1 cellular context compared by ENCODE assay signal in genomic region chr19:57240311-57241090, GRCh38.
A peak's percentile ranks its signal among the peaks of the same experiment; 100 is the strongest.
TF ChIP-seq lines count a peak whose summit lies in the region.

Gene ZNF805, plus strand, starts transcription at chr19:57240632. Its CDS starts 260 bp downstream, at chr19:57240892.

TF ChIP-seq in K562, 482 proteins besides CTCF, POLR2A, EP300 and RAD21 (continued from another document and continues in another):
- TF ChIP-seq, protein P1, sequence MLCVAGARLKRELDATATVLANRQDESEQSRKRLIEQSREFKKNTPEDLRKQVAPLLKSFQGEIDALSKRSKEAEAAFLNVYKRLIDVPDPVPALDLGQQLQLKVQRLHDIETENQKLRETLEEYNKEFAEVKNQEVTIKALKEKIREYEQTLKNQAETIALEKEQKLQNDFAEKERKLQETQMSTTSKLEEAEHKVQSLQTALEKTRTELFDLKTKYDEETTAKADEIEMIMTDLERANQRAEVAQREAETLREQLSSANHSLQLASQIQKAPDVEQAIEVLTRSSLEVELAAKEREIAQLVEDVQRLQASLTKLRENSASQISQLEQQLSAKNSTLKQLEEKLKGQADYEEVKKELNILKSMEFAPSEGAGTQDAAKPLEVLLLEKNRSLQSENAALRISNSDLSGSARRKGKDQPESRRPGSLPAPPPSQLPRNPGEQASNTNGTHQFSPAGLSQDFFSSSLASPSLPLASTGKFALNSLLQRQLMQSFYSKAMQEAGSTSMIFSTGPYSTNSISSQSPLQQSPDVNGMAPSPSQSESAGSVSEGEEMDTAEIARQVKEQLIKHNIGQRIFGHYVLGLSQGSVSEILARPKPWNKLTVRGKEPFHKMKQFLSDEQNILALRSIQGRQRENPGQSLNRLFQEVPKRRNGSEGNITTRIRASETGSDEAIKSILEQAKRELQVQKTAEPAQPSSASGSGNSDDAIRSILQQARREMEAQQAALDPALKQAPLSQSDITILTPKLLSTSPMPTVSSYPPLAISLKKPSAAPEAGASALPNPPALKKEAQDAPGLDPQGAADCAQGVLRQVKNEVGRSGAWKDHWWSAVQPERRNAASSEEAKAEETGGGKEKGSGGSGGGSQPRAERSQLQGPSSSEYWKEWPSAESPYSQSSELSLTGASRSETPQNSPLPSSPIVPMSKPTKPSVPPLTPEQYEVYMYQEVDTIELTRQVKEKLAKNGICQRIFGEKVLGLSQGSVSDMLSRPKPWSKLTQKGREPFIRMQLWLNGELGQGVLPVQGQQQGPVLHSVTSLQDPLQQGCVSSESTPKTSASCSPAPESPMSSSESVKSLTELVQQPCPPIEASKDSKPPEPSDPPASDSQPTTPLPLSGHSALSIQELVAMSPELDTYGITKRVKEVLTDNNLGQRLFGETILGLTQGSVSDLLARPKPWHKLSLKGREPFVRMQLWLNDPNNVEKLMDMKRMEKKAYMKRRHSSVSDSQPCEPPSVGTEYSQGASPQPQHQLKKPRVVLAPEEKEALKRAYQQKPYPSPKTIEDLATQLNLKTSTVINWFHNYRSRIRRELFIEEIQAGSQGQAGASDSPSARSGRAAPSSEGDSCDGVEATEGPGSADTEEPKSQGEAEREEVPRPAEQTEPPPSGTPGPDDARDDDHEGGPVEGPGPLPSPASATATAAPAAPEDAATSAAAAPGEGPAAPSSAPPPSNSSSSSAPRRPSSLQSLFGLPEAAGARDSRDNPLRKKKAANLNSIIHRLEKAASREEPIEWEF (CRISPR knock-in tag; IDR thresholded peaks at IDR 0.05): no peak
- no peak for TF ChIP-seq SMARCC2 (IDR thresholded peaks at IDR 0.05; ENCODE audit: low read depth)
- no peak; the same call in 1 of the 2 replicates for TF ChIP-seq CHAMP1 (IDR thresholded peaks at IDR 0.05)
- TF ChIP-seq IRF2 (CRISPR knock-in tag; IDR thresholded peaks at IDR 0.05): no peak
- no peak for TF ChIP-seq NR4A1 (CRISPR knock-in tag; IDR thresholded peaks at IDR 0.05)
- no peak for TF ChIP-seq NR4A1 (tag; IDR thresholded peaks at IDR 0.05)
- TF ChIP-seq BRCA1 (IDR thresholded peaks at IDR 0.05): no peak
- TF ChIP-seq BRCA1 (CRISPR knock-in tag; IDR thresholded peaks at IDR 0.05): no peak
- TF ChIP-seq, protein P2, sequence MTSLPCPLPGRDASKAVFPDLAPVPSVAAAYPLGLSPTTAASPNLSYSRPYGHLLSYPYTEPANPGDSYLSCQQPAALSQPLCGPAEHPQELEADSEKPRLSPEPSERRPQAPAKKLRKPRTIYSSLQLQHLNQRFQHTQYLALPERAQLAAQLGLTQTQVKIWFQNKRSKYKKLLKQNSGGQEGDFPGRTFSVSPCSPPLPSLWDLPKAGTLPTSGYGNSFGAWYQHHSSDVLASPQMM (CRISPR knock-in tag; IDR thresholded peaks at IDR 0.05): no peak
- no peak for TF ChIP-seq TAF9B (IDR thresholded peaks at IDR 0.05; ENCODE audit: partially characterized antibody)
- TF ChIP-seq NFATC3 (IDR thresholded peaks at IDR 0.05): no peak
- TF ChIP-seq CXXC5 (CRISPR knock-in tag; IDR thresholded peaks at IDR 0.05): peak; percentile 93
- TF ChIP-seq NCOR1 (IDR thresholded peaks at IDR 0.05): no peak
- no peak for TF ChIP-seq MED1 (CRISPR knock-in tag; IDR thresholded peaks at IDR 0.05; ENCODE audit: borderline replicate concordance)
- TF ChIP-seq FIP1L1 (IDR thresholded peaks at IDR 0.05; ENCODE audit: low read depth, low read length, poor library complexity, severe bottlenecking): no peak
- TF ChIP-seq KLF1 (tag; IDR thresholded peaks at IDR 0.05): peak; percentile 89
- 0 out of 2 replicates have a peak, but pooled peaks have one; percentile 6 for TF ChIP-seq SPI1 (IDR thresholded peaks at IDR 0.05; ENCODE audit: borderline replicate concordance, low read depth, low read length)
- TF ChIP-seq PCBP2 (IDR thresholded peaks at IDR 0.05; ENCODE audit: low read depth, low read length, poor library complexity, severe bottlenecking): no peak
- no peak for TF ChIP-seq SMARCB1 (IDR thresholded peaks at IDR 0.05; ENCODE audit: insufficient read length, low read depth)
- TF ChIP-seq HEY1 (CRISPR knock-in tag; IDR thresholded peaks at IDR 0.05; ENCODE audit: borderline replicate concordance): no peak
- no peak for TF ChIP-seq HNRNPH1 (optimal IDR thresholded peaks at IDR 0.05; ENCODE audit: low read depth, low read length)
- no peak for TF ChIP-seq NCOA2 (IDR thresholded peaks at IDR 0.05; ENCODE audit: partially characterized antibody in 2 of 2)
- no peak; the same call in 1 of the 2 replicates for TF ChIP-seq CBX5 (IDR thresholded peaks at IDR 0.05; ENCODE audit: borderline replicate concordance, low read depth)
- TF ChIP-seq ZC3H8 (IDR thresholded peaks at IDR 0.05): no peak
- TF ChIP-seq MCM3 (IDR thresholded peaks at IDR 0.05): no peak
- no peak for TF ChIP-seq RFX7 (CRISPR knock-in tag; IDR thresholded peaks at IDR 0.05)
- peak; percentile 88 for TF ChIP-seq PKNOX1 (IDR thresholded peaks at IDR 0.05)
- TF ChIP-seq, protein P3, sequence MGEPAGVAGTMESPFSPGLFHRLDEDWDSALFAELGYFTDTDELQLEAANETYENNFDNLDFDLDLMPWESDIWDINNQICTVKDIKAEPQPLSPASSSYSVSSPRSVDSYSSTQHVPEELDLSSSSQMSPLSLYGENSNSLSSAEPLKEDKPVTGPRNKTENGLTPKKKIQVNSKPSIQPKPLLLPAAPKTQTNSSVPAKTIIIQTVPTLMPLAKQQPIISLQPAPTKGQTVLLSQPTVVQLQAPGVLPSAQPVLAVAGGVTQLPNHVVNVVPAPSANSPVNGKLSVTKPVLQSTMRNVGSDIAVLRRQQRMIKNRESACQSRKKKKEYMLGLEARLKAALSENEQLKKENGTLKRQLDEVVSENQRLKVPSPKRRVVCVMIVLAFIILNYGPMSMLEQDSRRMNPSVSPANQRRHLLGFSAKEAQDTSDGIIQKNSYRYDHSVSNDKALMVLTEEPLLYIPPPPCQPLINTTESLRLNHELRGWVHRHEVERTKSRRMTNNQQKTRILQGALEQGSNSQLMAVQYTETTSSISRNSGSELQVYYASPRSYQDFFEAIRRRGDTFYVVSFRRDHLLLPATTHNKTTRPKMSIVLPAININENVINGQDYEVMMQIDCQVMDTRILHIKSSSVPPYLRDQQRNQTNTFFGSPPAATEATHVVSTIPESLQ (CRISPR knock-in tag; IDR thresholded peaks at IDR 0.05): no peak
- TF ChIP-seq ZNF253 (CRISPR knock-in tag; conservative IDR thresholded peaks at IDR 0.05): no peak
- TF ChIP-seq, protein P4, sequence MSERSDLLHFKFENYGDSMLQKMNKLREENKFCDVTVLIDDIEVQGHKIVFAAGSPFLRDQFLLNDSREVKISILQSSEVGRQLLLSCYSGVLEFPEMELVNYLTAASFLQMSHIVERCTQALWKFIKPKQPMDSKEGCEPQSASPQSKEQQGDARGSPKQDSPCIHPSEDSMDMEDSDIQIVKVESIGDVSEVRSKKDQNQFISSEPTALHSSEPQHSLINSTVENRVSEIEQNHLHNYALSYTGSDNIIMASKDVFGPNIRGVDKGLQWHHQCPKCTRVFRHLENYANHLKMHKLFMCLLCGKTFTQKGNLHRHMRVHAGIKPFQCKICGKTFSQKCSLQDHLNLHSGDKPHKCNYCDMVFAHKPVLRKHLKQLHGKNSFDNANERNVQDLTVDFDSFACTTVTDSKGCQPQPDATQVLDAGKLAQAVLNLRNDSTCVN (CRISPR knock-in tag; IDR thresholded peaks at IDR 0.05): no peak
- no peak for TF ChIP-seq OTX1 (CRISPR knock-in tag; IDR thresholded peaks at IDR 0.05)
- no peak for TF ChIP-seq NEUROD1 (IDR thresholded peaks at IDR 0.05; ENCODE audit: borderline replicate concordance, low read depth, low read length, partially characterized antibody)
- no peak for TF ChIP-seq SAFB (IDR thresholded peaks at IDR 0.05; ENCODE audit: borderline replicate concordance, low read depth, low read length)
- no peak for TF ChIP-seq PYGO2 (tag; IDR thresholded peaks at IDR 0.05)
- no peak for TF ChIP-seq KAT7 (CRISPR knock-in tag; IDR thresholded peaks at IDR 0.05; ENCODE audit: borderline replicate concordance)
- TF ChIP-seq, protein P5, sequence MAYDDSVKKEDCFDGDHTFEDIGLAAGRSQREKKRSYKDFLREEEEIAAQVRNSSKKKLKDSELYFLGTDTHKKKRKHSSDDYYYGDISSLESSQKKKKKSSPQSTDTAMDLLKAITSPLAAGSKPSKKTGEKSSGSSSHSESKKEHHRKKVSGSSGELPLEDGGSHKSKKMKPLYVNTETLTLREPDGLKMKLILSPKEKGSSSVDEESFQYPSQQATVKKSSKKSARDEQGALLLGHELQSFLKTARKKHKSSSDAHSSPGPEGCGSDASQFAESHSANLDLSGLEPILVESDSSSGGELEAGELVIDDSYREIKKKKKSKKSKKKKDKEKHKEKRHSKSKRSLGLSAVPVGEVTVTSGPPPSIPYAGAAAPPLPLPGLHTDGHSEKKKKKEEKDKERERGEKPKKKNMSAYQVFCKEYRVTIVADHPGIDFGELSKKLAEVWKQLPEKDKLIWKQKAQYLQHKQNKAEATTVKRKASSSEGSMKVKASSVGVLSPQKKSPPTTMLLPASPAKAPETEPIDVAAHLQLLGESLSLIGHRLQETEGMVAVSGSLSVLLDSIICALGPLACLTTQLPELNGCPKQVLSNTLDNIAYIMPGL (CRISPR knock-in tag; IDR thresholded peaks at IDR 0.05): no peak
- no peak for TF ChIP-seq NUFIP1 (IDR thresholded peaks at IDR 0.05; ENCODE audit: partially characterized antibody)
- TF ChIP-seq FUS (optimal IDR thresholded peaks at IDR 0.05; ENCODE audit: low read depth, low read length): no peak
- TF ChIP-seq NR1H2 (CRISPR knock-in tag; IDR thresholded peaks at IDR 0.05): no peak
- TF ChIP-seq ZNF212 (CRISPR knock-in tag; IDR thresholded peaks at IDR 0.05): no peak
- TF ChIP-seq SAFB2 (IDR thresholded peaks at IDR 0.05; ENCODE audit: borderline replicate concordance, low read depth, low read length, severe bottlenecking): no peak
- TF ChIP-seq E2F8 (IDR thresholded peaks at IDR 0.05; ENCODE audit: low read depth, partially characterized antibody): peak; percentile 79
- no peak for TF ChIP-seq U2AF2 (optimal IDR thresholded peaks at IDR 0.05; ENCODE audit: low read depth, low read length)
- TF ChIP-seq ZNF124 (CRISPR knock-in tag; IDR thresholded peaks at IDR 0.05): no peak
- no peak for TF ChIP-seq ZFP36 (IDR thresholded peaks at IDR 0.05; ENCODE audit: low read depth, low read length, partially characterized antibody)
- no peak for TF ChIP-seq RBM25 (IDR thresholded peaks at IDR 0.05; ENCODE audit: low read depth, low read length, severe bottlenecking)
- no peak for TF ChIP-seq ZFP1 (CRISPR knock-in tag; IDR thresholded peaks at IDR 0.05)
- TF ChIP-seq CREBBP (IDR thresholded peaks at IDR 0.05; ENCODE audit: low read depth, low read length): no peak
- no peak for TF ChIP-seq MITF (IDR thresholded peaks at IDR 0.05)
- no peak for TF ChIP-seq MCM5 (IDR thresholded peaks at IDR 0.05; ENCODE audit: low read depth)
- no peak for TF ChIP-seq TEAD4 (IDR thresholded peaks at IDR 0.05; ENCODE audit: low read length)
- TF ChIP-seq TEAD4 (CRISPR knock-in tag; IDR thresholded peaks at IDR 0.05; ENCODE audit: borderline replicate concordance): no peak
- no peak for TF ChIP-seq BACH1 (tag; IDR thresholded peaks at IDR 0.05)
- TF ChIP-seq PCBP1 (IDR thresholded peaks at IDR 0.05; ENCODE audit: low read depth, low read length, poor library complexity, severe bottlenecking): no peak
